15 cellular contexts compared by ENCODE assay signal in the genomic region with DNA sequence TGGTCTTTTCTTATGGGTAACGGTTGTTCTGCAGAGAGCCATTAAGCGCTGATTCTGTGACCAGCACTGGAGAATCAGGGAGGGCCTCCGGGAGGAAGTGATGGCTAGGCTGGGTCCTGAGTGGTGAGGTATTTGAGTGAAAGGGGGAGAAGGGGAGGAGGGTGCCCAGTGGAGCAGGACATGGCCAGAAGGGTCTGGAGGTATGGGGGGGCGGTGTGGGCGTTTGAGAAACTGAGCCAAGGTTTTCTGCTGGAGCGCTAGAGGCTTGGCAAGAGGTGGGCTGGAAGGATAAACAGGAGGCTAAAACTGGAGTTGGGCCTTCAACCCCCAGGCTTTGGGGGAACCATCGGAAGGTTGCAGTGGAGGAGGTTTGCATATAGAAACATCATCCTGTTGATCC.
DNase-seq lines count a peak whose midpoint lies in the region; TF ChIP-seq lines count a peak whose summit lies in the region.
"Had no signal": no experiment of that assay in that cellular context is flagged by ENCODE, and none has a peak within 500 bp of the region (broad histone marks: within the 10 kb centered on the region; RNA-seq: fewer than 3 reads in every experiment).

No MANE protein-coding gene starts in this region.

- no peak overlapping the region for H3K14ac ChIP-seq in neuronal stem cell (ENCODE audit: low read length)

- H3K36me3 ChIP-seq in BLaER1 treated with 17β-estradiol and CSF1 and Interleukin-3, amounts not matched to agents 10 nM and 100 nM, result peaks cover 0 to 17% (median 4%) of the 10 kb centered on the region in 11 experiments; a peak in 4 of 22 replicates
- no peaks in the 10 kb centered on the region; the same call in 1 of the 2 replicates for H3K36me3 ChIP-seq in OCI-LY1 (ENCODE audit: insufficient read depth, low read length)
- H3K36me3 ChIP-seq in neuronal stem cell (replicated peaks in 1 of 2; ENCODE audit: control insufficient read depth in 2 of 2, insufficient read depth in 2 of 2, low read length in 2 of 2), result peaks cover 0 to 2% of the 10 kb centered on the region in 2 donors
- H3K36me3 ChIP-seq in adrenal gland (replicated peaks in 1 of 2), result no peaks in the 10 kb centered on the region

- WGBS in neuronal stem cell (ENCODE audit: extremely low coverage in 2 of 2, insufficient read length in 2 of 2, insufficient replicate concordance in 1 of 2), 2 donors, result no CpG with 5 or more reads among the region's 7 CpGs
- WGBS in adrenal gland, 4 donors, result 88 to 90% (median 88%) methylated on average over 7 of the region's 7 CpGs

- H2AFZ ChIP-seq in OCI-LY1 (ENCODE audit: low read length), result no peak overlapping the region
- no peak overlapping the region for H2AFZ ChIP-seq in neuronal stem cell (ENCODE audit: low read length)
- H2AFZ ChIP-seq: GM23248 had no signal

- H3K23ac ChIP-seq in neuronal stem cell (ENCODE audit: low read depth, low read length, poor library complexity), result no peak overlapping the region

- peak overlapping the region in 1 of 11 experiments; percentile 26; a peak in 3 of 22 replicates for H3K27ac ChIP-seq in BLaER1 treated with 17β-estradiol and CSF1 and Interleukin-3, amounts not matched to agents 10 nM and 100 nM
- peak overlapping the region; percentile 75 for H3K27ac ChIP-seq in OCI-LY1 (ENCODE audit: low read depth, low read length, poor library complexity, severe bottlenecking)
- no peak overlapping the region for H3K27ac ChIP-seq in neuronal stem cell (replicated peaks; ENCODE audit: low read length)
- no peak overlapping the region for H3K27ac ChIP-seq in adrenal gland
- H3K27ac ChIP-seq: GM23248, HL-60 had no signal

- no peak for DNase-seq in neuronal stem cell (ENCODE audit: low spot score)
- DNase-seq in GM13977 (ENCODE audit: low spot score), result no peak
- DNase-seq in adrenal gland, result no peak
- DNase-seq in CD1c-positive myeloid dendritic cell (ENCODE audit: extremely low spot score), result no peak
- DNase-seq: ACHN; AML-193; CD4-positive, CD25-positive, alpha-beta regulatory T cell; CD8-positive, alpha-beta memory T cell; COR-L47; GM23248; HCEC 1CT; HFFc6 had no signal

- no peak overlapping the region for H4K8ac ChIP-seq in neuronal stem cell (ENCODE audit: low read depth, low read length)

- peaks cover 0 to 57% (median 25%) of the 10 kb centered on the region in 11 experiments; a peak in 16 of 22 replicates for H4K20me1 ChIP-seq in BLaER1 treated with 17β-estradiol and CSF1 and Interleukin-3, amounts not matched to agents 10 nM and 100 nM
- no peaks in the 10 kb centered on the region for H4K20me1 ChIP-seq in OCI-LY1 (ENCODE audit: insufficient read depth, low read length)

- H3K4ac ChIP-seq in neuronal stem cell (ENCODE audit: low read length), result no peak overlapping the region

- in situ Hi-C loops in GM13977 (cut with MboI; ENCODE audit: low pct_unique_long_range_greater_than_20kb, low sequenced_read_pairs, unreplicated experiment), result loop anchor here (5.0 kb wide), 1 partner anchor 412 kb away; no protein-coding TSS in a partner anchor

- peaks cover 29 to 69% (median 60%) of the 10 kb centered on the region in 10 experiments for H3K4me1 ChIP-seq in BLaER1 treated with 17β-estradiol and CSF1 and Interleukin-3, amounts not matched to agents 10 nM and 100 nM
- peaks cover 64% of the 10 kb centered on the region for H3K4me1 ChIP-seq in OCI-LY1 (ENCODE audit: insufficient read depth, low read length, severe bottlenecking)
- H3K4me1 ChIP-seq in neuronal stem cell (ENCODE audit: control insufficient read depth in 2 of 2, insufficient read depth in 1 of 2, low read depth in 1 of 2, low read length in 2 of 2), result peaks cover 0 to 1% of the 10 kb centered on the region in 2 donors
- peaks cover 0 to 3% of the 10 kb centered on the region in 2 donors for H3K4me1 ChIP-seq in adrenal gland (replicated peaks in 1 of 2)

- no peak overlapping the region for H2BK120ac ChIP-seq in neuronal stem cell (ENCODE audit: low read depth, low read length)

- no peak for TF ChIP-seq POLR2A in adrenal gland (IDR thresholded peaks at IDR 0.05)

- no peak overlapping the region for H4K91ac ChIP-seq in neuronal stem cell (ENCODE audit: low read depth, low read length, poor library complexity)

- no peak overlapping the region for H2BK5ac ChIP-seq in neuronal stem cell (ENCODE audit: low read length)

- H3F3A ChIP-seq in OCI-LY1 (ENCODE audit: insufficient read depth, low read length), result no peaks in the 10 kb centered on the region

- no peak overlapping the region for H2BK15ac ChIP-seq in neuronal stem cell (ENCODE audit: low read length)

- H3K18ac ChIP-seq in neuronal stem cell (ENCODE audit: low read length), result no peak overlapping the region

- peak overlapping the region in 9 of 10 experiments; percentile 2 to 49 (median 25); a peak in 9 of 20 replicates for H3K4me3 ChIP-seq in BLaER1 treated with 17β-estradiol and CSF1 and Interleukin-3, amounts not matched to agents 10 nM and 100 nM
- H3K4me3 ChIP-seq in OCI-LY1 (ENCODE audit: low read depth, low read length, poor library complexity, severe bottlenecking), result peak overlapping the region; percentile 49
- H3K4me3 ChIP-seq in neuronal stem cell (ENCODE audit: low read length in 2 of 2), result no peak overlapping the region
- H3K4me3 ChIP-seq in adrenal gland, result no peak overlapping the region
- H3K4me3 ChIP-seq: GM23248 had no signal

- intact Hi-C loops in adrenal gland (cut with DNase I), result loop anchor here (5.0 kb wide), 2 partner anchors 72 to 412 kb away; no protein-coding TSS in a partner anchor

- peaks cover 0 to 41% (median 0%) of the 10 kb centered on the region in 11 experiments; a peak in 9 of 22 replicates for H3K27me3 ChIP-seq in BLaER1 treated with 17β-estradiol and CSF1 and Interleukin-3, amounts not matched to agents 10 nM and 100 nM
- no peaks in the 10 kb centered on the region; the same call in 1 of the 2 replicates for H3K27me3 ChIP-seq in OCI-LY1 (ENCODE audit: insufficient read depth, low read length)
- H3K27me3 ChIP-seq in neuronal stem cell (ENCODE audit: control insufficient read depth in 3 of 3, insufficient read depth in 3 of 3, low read depth in 1 of 3, low read length in 3 of 3), result peaks cover 0 to 1% (median 0%) of the 10 kb centered on the region in 3 experiments
- H3K27me3 ChIP-seq in adrenal gland, result peaks cover 4% of the 10 kb centered on the region

- TF ChIP-seq CTCF in OCI-LY1 (IDR thresholded peaks at IDR 0.05; ENCODE audit: low read length) (no peak), GM13977 (IDR thresholded peaks at IDR 0.05; ENCODE audit: extremely low read depth, insufficient read depth, missing control alignments) (no peak), adrenal gland (IDR thresholded peaks at IDR 0.05) (no peak)

- peak overlapping the region; percentile 67 to 93 (median 88) for H3K4me2 ChIP-seq in BLaER1 treated with 17β-estradiol and CSF1 and Interleukin-3, amounts not matched to agents 10 nM and 100 nM
- H3K4me2 ChIP-seq in OCI-LY1 (ENCODE audit: low read length), result peak overlapping the region; percentile 55
- H3K4me2 ChIP-seq in neuronal stem cell (ENCODE audit: insufficient read depth, low read length, poor library complexity, severe bottlenecking), result no peak overlapping the region

- H3K9ac ChIP-seq in BLaER1 treated with 17β-estradiol and CSF1 and Interleukin-3, amounts not matched to agents 10 nM and 100 nM, result peak overlapping the region in 5 of 11 experiments; percentile 18 to 46 (median 38); a peak in 5 of 22 replicates
- peak overlapping the region; percentile 38; the same call in 1 of the 2 replicates for H3K9ac ChIP-seq in OCI-LY1 (ENCODE audit: low read length)
- H3K9ac ChIP-seq in neuronal stem cell (ENCODE audit: low read depth, low read length, poor library complexity), result peak overlapping the region; percentile 14
- H3K9ac ChIP-seq: GM23248 had no signal

- no peak overlapping the region for H2AK5ac ChIP-seq in neuronal stem cell (ENCODE audit: low read depth, low read length)

- H3K9me2 ChIP-seq in OCI-LY1 (ENCODE audit: low read depth, low read length), result no peaks in the 10 kb centered on the region

- H3K79me2 ChIP-seq in OCI-LY1 (ENCODE audit: insufficient read depth, low read length), result no peaks in the 10 kb centered on the region

- peaks cover 18 to 25% (median 20%) of the 10 kb centered on the region in 11 experiments for H3K9me3 ChIP-seq in BLaER1 treated with 17β-estradiol and CSF1 and Interleukin-3, amounts not matched to agents 10 nM and 100 nM (replicated peaks in 1 of 11)
- peaks cover 9% of the 10 kb centered on the region for H3K9me3 ChIP-seq in OCI-LY1 (ENCODE audit: low read length)
- peaks cover 3 to 13% of the 10 kb centered on the region in 2 donors for H3K9me3 ChIP-seq in neuronal stem cell (replicated peaks in 1 of 2; ENCODE audit: control insufficient read depth in 2 of 2, insufficient read depth in 1 of 2, low read depth in 1 of 2, low read length in 2 of 2)
- H3K9me3 ChIP-seq in adrenal gland (replicated peaks in 1 of 3), result peaks cover 0 to 6% (median 0%) of the 10 kb centered on the region in 3 donors

- H2BK12ac ChIP-seq in neuronal stem cell (ENCODE audit: low read length), result no peak overlapping the region

- no peaks in the 10 kb centered on the region for H3K79me1 ChIP-seq in neuronal stem cell (ENCODE audit: low read depth, low read length)

Comparison
In these comparisons a context has a peak if more than half of its experiments do, and no peak if none do; other contexts are left out.
1. H3K4me3 ChIP-seq: peak in BLaER1 treated with 17β-estradiol and CSF1 and Interleukin-3, amounts not matched to agents 10 nM and 100 nM (9 of 10) and OCI-LY1 (single experiment); none in neuronal stem cell (0 of 2) and adrenal gland (0 of 4).